Comparison of ENCODE assay signal across 8 cellular contexts in genomic region chr21:45590246-45590725, GRCh38. TPM values are rescaled to one million over a fixed set of nuclear protein-coding genes. Genes with fewer than 3 reads are reported as not detected.
DNase-seq lines count a peak whose midpoint lies in the region; TF ChIP-seq lines count a peak whose summit lies in the region.

No MANE protein-coding gene starts in this region.

- peak; percentile 80 for DNase-seq in ELF-1 (ENCODE audit: low read depth, low spot score)
- peak; percentile 24 for DNase-seq in NOMO-1 treated with DMSO at 0.1 percent for 48 hours (lab: John Stamatoyannopoulos, UW; ENCODE audit: unreplicated experiment)
- peak; percentile 63 for DNase-seq in activated naive CD4-positive, alpha-beta T cell treated with anti-CD3 and anti-CD28 coated beads, Interleukin-2, amount 50 U/mL, for 16 hours
- no peak for DNase-seq in right atrium auricular region (ENCODE audit: low spot score)
- peak; percentile 91 for DNase-seq in spleen
- DNase-seq in NCI-H2107 treated with DMSO at 0.1 percent for 48 hours (lab: John Stamatoyannopoulos, UW; ENCODE audit: unreplicated experiment): no peak
- no peak for DNase-seq in Karpas-422
- no peak for DNase-seq in midbrain (lab: John Stamatoyannopoulos, UW)

- no peaks in the 10 kb centered on the region for H3K9me2 ChIP-seq in Karpas-422 (replicated peaks; ENCODE audit: insufficient read depth, low read length)

- H4K20me1 ChIP-seq in Karpas-422 (ENCODE audit: insufficient read depth, low read depth, low read length): no peaks in the 10 kb centered on the region

- H2AFZ ChIP-seq in Karpas-422 (ENCODE audit: low read length): no peak overlapping the region

- peak overlapping the region in 1 of 2 donors; percentile 8 for H3K27ac ChIP-seq in right atrium auricular region
- peak overlapping the region in 6 of 8 donors; percentile 13 to 80 (median 60) for H3K27ac ChIP-seq in spleen
- H3K27ac ChIP-seq in Karpas-422 (ENCODE audit: low read length): no peak overlapping the region

- H3K36me3 ChIP-seq in right atrium auricular region (no peaks in the 10 kb centered on the region), spleen (no peaks in the 10 kb centered on the region), Karpas-422 (ENCODE audit: insufficient read depth, low read length) (no peaks in the 10 kb centered on the region)

- peaks cover 0 to 24% of the 10 kb centered on the region in 2 donors for H3K4me1 ChIP-seq in right atrium auricular region
- peaks cover 7 to 43% (median 25%) of the 10 kb centered on the region in 6 donors for H3K4me1 ChIP-seq in spleen
- peaks cover 18% of the 10 kb centered on the region for H3K4me1 ChIP-seq in Karpas-422 (ENCODE audit: low read length)

- H3K79me2 ChIP-seq in Karpas-422 (ENCODE audit: low read length): no peaks in the 10 kb centered on the region

- no peak overlapping the region for H3K9ac ChIP-seq in Karpas-422 (ENCODE audit: low read length)

- no peak for TF ChIP-seq CTCF in right atrium auricular region (IDR thresholded peaks at IDR 0.05)
- TF ChIP-seq CTCF in spleen (IDR thresholded peaks at IDR 0.05 in 8 of 11, conservative IDR thresholded peaks at IDR 0.05 in 3 of 11): no peak

- H3K9me3 ChIP-seq in right atrium auricular region: peaks cover 0 to 25% of the 10 kb centered on the region in 2 donors
- peaks cover 0 to 38% (median 28%) of the 10 kb centered on the region in 8 donors for H3K9me3 ChIP-seq in spleen
- H3K9me3 ChIP-seq in Karpas-422 (ENCODE audit: low read length): no peaks in the 10 kb centered on the region

- WGBS in spleen, 5 donors: 2 to 7% (median 4%) methylated on average over 10 to 44 of the region's 46 CpGs

- H3K4me3 ChIP-seq in right atrium auricular region: peak overlapping the region; percentile 38 to 51
- peak overlapping the region; percentile 31 to 74 (median 48) for H3K4me3 ChIP-seq in spleen
- no peak overlapping the region for H3K4me3 ChIP-seq in Karpas-422 (ENCODE audit: low read length)

- intact Hi-C loops in spleen (cut with DNase I; ENCODE audit: low total_unique reads): loop anchor here (5.0 kb wide), 1 partner anchor 52 kb away; the partner anchor contains the start of gene PCBP3

- H3K4me2 ChIP-seq in Karpas-422 (ENCODE audit: low read depth, low read length, poor library complexity, severe bottlenecking): no peak overlapping the region

- no peak for TF ChIP-seq POLR2A in spleen (IDR thresholded peaks at IDR 0.05)

- H3K27me3 ChIP-seq in right atrium auricular region (no peaks in the 10 kb centered on the region), spleen (replicated peaks in 1 of 7) (peaks cover 0 to 37% (median 5%) of the 10 kb centered on the region in 7 donors), Karpas-422 (ENCODE audit: low read length) (no peaks in the 10 kb centered on the region)

RNA-seq across cellular contexts. Expression of gene SLC19A1, which starts 48.0 kb away (rescaled TPM):
- total RNA-seq in right atrium auricular region (1 to 10 TPM; 2.2 to 5.3 TPM), spleen (10 to 100 TPM; 21.6 to 52.8 (median 35.0) TPM)
- polyA plus RNA-seq in spleen: 10 to 100 TPM in 2 of 3 donors, 1 to 10 TPM in 1; 7.5 to 17.6 (median 13.3) TPM
- 4.3 and 7.4 TPM in 2 replicates for total RNA-seq in Karpas-422 (2014; rRNA removed; shearing (Covaris generic); ENCODE audit: low replicate concordance)

RNA-seq across cellular contexts. Expression of gene PCBP3, which starts 53.2 kb away (rescaled TPM):
- 1 to 10 TPM; 2.3 to 5.2 TPM for total RNA-seq in right atrium auricular region
- total RNA-seq in spleen: 10 to 100 TPM in 6 of 7 donors, 1 to 10 TPM in 1; 5.8 to 31.6 (median 18.4) TPM
- polyA plus RNA-seq in spleen: 10 to 100 TPM in 2 of 3 donors, 1 to 10 TPM in 1; 4.2 to 16.4 (median 10.5) TPM
- not detected in 2 replicates for total RNA-seq in Karpas-422 (2014; rRNA removed; shearing (Covaris generic); ENCODE audit: low replicate concordance)

Comparison
In these comparisons a context has a peak if more than half of its experiments do, and no peak if none do; other contexts are left out.
1. DNase-seq: peak in ELF-1 (single experiment), NOMO-1 treated with DMSO at 0.1 percent for 48 hours (single experiment), activated naive CD4-positive, alpha-beta T cell treated with anti-CD3 and anti-CD28 coated beads, Interleukin-2, amount 50 U/mL, for 16 hours (single experiment) and spleen (single experiment); none in right atrium auricular region (single experiment), NCI-H2107 treated with DMSO at 0.1 percent for 48 hours (single experiment), Karpas-422 (single experiment) and midbrain (single experiment).